Comparison of ENCODE assay signal across 11 cellular contexts in the genomic region with DNA sequence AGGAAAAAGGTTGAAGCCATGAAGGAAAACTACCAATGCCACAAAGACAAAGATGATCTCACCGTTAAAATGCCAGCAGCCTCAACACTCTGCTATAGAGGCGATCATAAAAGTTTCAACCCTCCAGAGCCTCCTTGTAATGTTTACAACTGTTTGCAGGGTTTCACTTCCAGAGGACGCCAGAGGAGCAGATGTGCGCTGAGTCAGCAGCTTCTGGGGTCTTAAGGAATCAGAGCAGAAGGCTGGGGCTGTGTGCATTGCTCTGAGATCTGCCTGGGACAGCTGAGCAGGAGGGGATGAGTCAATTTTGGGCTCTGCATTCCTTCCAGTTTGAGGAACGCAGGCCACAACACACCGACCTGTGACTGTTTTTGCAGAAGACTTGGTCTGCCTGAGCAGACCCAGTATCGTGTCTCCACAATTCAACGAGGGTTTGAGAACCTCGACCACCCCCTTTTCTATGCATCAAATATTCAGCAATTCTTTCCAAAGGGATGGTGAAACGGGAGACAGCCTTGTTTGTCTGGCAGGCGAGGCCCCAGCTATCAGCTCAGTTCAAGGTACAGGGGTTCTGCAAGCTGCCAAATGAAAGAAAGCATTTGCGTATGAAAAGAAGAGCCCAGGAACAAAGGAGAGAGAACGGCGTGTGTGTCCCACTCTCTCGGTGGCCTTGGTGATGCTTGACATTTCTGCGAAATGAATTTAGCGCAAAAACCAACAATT.
DNase-seq lines count a peak whose midpoint lies in the region; ATAC-seq, FAIRE-seq and TF ChIP-seq lines count a peak whose summit lies in the region.
"Had no signal": no experiment of that assay in that cellular context is flagged by ENCODE, and none has a peak within 500 bp of the region (broad histone marks: within the 10 kb centered on the region; RNA-seq: fewer than 3 reads in every experiment).

No MANE protein-coding gene starts in this region.

- no peaks in the 10 kb centered on the region for H3K79me2 ChIP-seq in HepG2 (ENCODE audit: insufficient read depth, low read length)

- intact Hi-C loops in HepG2 (cut with micrococcal nuclease; ENCODE audit: unreplicated experiment): no loop called here

- H3K36me3 Mint-ChIP-seq in HFFc6 (ENCODE audit: low read depth): no peaks in the 10 kb centered on the region
- H3K36me3 Mint-ChIP-seq in naive thymus-derived CD8-positive, alpha-beta T cell: peaks cover 0 to 1% (median 0%) of the 10 kb centered on the region in 3 donors

- TF ChIP-seq CTCF in AG09309 (IDR thresholded peaks at IDR 0.05; ENCODE audit: control insufficient read depth, insufficient read depth, low read depth, low read length, missing control alignments) (no peak), HFFc6 (IDR thresholded peaks at IDR 0.05) (no peak), HepG2 (CRISPR knock-in tag; IDR thresholded peaks at IDR 0.05) (no peak)

- TF ChIP-seq POLR2A in HepG2 (IDR thresholded peaks at IDR 0.05; ENCODE audit: insufficient read depth in 1 of 2, low read depth in 2 of 2, low read length in 2 of 2): no peak

- CTCF ChIA-PET in HepG2 (lab: Yijun Ruan, JAX; ENCODE audit: low intra/inter-chr PET ratio, low total read pairs): no interaction called here

- no peak for FAIRE-seq in HepG2 (lab: Jason Lieb, UNC)
- FAIRE-seq in GM19239 (lab: Jason Lieb, UNC): no peak

- peak; percentile 87 for ATAC-seq in HepG2
- ATAC-seq in HG02885 (IDR thresholded peaks at IDR 0.05; ENCODE audit: poor library complexity, unreplicated experiment): no peak
- no peak for ATAC-seq in naive thymus-derived CD8-positive, alpha-beta T cell
- ATAC-seq in stimulated activated naive CD8-positive, alpha-beta T cell treated with anti-CD3 and anti-CD28 coated beads, Interleukin-15, Interleukin-2, amounts not matched to agents 100 U/mL and 50 U/mL, for 24 hours: no peak

- WGBS in HepG2 (ENCODE audit: low lambda C conversion rate): 14% methylated on average over 17 of the region's 17 CpGs

- H3K27ac ChIP-seq in HepG2 (ENCODE audit: extremely low read length, insufficient read depth, low read length): no peak overlapping the region

- peak overlapping the region; percentile 67 for H3K4me2 ChIP-seq in HepG2 (ENCODE audit: low read depth, low read length)

- DNase-seq in AG09309 (ENCODE audit: low read depth) (peak; percentile 57), HFFc6 (peak; percentile 50), amniotic epithelial cell (ENCODE audit: low read depth) (peak; percentile 2), HepG2 (ENCODE audit: low spot score) (peak; percentile 42), GM19239 (ENCODE audit: insufficient read length, low spot score) (no peak)
- no peak for DNase-seq in naive thymus-derived CD8-positive, alpha-beta T cell
- DNase-seq in stimulated activated naive CD8-positive, alpha-beta T cell treated with anti-CD3 and anti-CD28 coated beads, Interleukin-15, Interleukin-2, amounts not matched to agents 100 U/mL and 50 U/mL, for 24 hours: no peak

- no peak overlapping the region for H3K27ac Mint-ChIP-seq in HFFc6
- H3K27ac Mint-ChIP-seq in naive thymus-derived CD8-positive, alpha-beta T cell: no peak overlapping the region
- H3K27ac Mint-ChIP-seq: T-helper 1 cell treated with Interleukin-12 subunit alpha and Interleukin-12 subunit beta and Interleukin-4 antibody, amounts not matched to agents 30 μg/mL and 1 μg/mL, for 36 hours had no signal

- H3K4me1 ChIP-seq in HepG2 (ENCODE audit: insufficient read depth, low read length): peaks cover 22% of the 10 kb centered on the region

- H3K27me3 ChIP-seq in HepG2 (ENCODE audit: control insufficient read depth in 1 of 2, insufficient read depth in 2 of 2, low read length in 2 of 2): peaks cover 0 to 3% of the 10 kb centered on the region in 2 experiments; a peak in 1 of 5 replicates

- H3K4me1 Mint-ChIP-seq in HFFc6 (ENCODE audit: low read depth): peaks cover 12% of the 10 kb centered on the region
- peaks cover 0 to 7% (median 4%) of the 10 kb centered on the region in 4 donors for H3K4me1 Mint-ChIP-seq in naive thymus-derived CD8-positive, alpha-beta T cell

- H3K9me3 Mint-ChIP-seq in HFFc6: no peaks in the 10 kb centered on the region
- no peaks in the 10 kb centered on the region for H3K9me3 Mint-ChIP-seq in naive thymus-derived CD8-positive, alpha-beta T cell
- H3K9me3 Mint-ChIP-seq: central memory CD8-positive, alpha-beta T cell; T-helper 1 cell treated with Interleukin-12 subunit alpha and Interleukin-12 subunit beta and Interleukin-4 antibody, amounts not matched to agents 30 μg/mL and 1 μg/mL, for 36 hours had no signal

- peak overlapping the region; percentile 10; the same call in 1 of the 2 replicates for H3K4me3 Mint-ChIP-seq in HFFc6
- H3K4me3 Mint-ChIP-seq in naive thymus-derived CD8-positive, alpha-beta T cell: peak overlapping the region in 1 of 10 donors; percentile 30
- H3K4me3 Mint-ChIP-seq: central memory CD8-positive, alpha-beta T cell; T-helper 1 cell treated with Interleukin-12 subunit alpha and Interleukin-12 subunit beta and Interleukin-4 antibody, amounts not matched to agents 30 μg/mL and 1 μg/mL, for 36 hours had no signal

- H4K20me1 ChIP-seq in HepG2 (ENCODE audit: insufficient read depth, low read length): no peaks in the 10 kb centered on the region

- no peak for TF ChIP-seq EP300 in HepG2 (IDR thresholded peaks at IDR 0.05; ENCODE audit: low read depth in 2 of 2, low read length in 2 of 2)
- TF ChIP-seq EP300 in HepG2 (CRISPR knock-in tag; IDR thresholded peaks at IDR 0.05; ENCODE audit: borderline replicate concordance): no peak

- BruUV-seq in HepG2 (replicated peaks; lab: Mats Ljungman, UMichigan): no TSS peak

- H3K27me3 Mint-ChIP-seq in HFFc6 (ENCODE audit: insufficient read depth): peaks cover 11% of the 10 kb centered on the region
- H3K27me3 Mint-ChIP-seq in naive thymus-derived CD8-positive, alpha-beta T cell: peaks cover 4 to 24% (median 14%) of the 10 kb centered on the region in 5 donors

- in situ Hi-C loops in HepG2 (cut with HindIII; ENCODE audit: extremely low pct_ligation_motif_present, low pct_unique_long_range_greater_than_20kb): no loop called here

- POLR2A ChIA-PET in HepG2 (lab: Yijun Ruan, JAX): no interaction called here
- POLR2A ChIA-PET in naive thymus-derived CD8-positive, alpha-beta T cell (lab: Charles Lee): no interaction called here

- no peaks in the 10 kb centered on the region for H3K9me3 ChIP-seq in HepG2 (ENCODE audit: low read length)
- H3K9me3 ChIP-seq: tibial artery had no signal

- no peak for TF ChIP-seq RAD21 in HepG2 (CRISPR knock-in tag; IDR thresholded peaks at IDR 0.05)

- no peaks in the 10 kb centered on the region for H3K36me3 ChIP-seq in HepG2 (replicated peaks in 1 of 2; ENCODE audit: control insufficient read depth in 1 of 2, insufficient read depth in 2 of 2, low read length in 2 of 2)
- H3K36me3 ChIP-seq: tibial artery had no signal

- H3K9ac ChIP-seq in HepG2 (ENCODE audit: insufficient read depth, low read depth, low read length): no peak overlapping the region

- H2AFZ ChIP-seq in HepG2 (ENCODE audit: low read length): no peak overlapping the region

- H3K4me3 ChIP-seq in AG09309 (ENCODE audit: control insufficient read depth, low read depth, low read length): no peak overlapping the region
- H3K4me3 ChIP-seq in HepG2 (replicated peaks in 1 of 3; ENCODE audit: insufficient read depth in 1 of 3, low read depth in 2 of 3, low read length in 3 of 3): peak overlapping the region in 1 of 3 experiments; percentile 19; a peak in 1 of 6 replicates
- H3K4me3 ChIP-seq: tibial artery had no signal

TF ChIP-seq in HepG2, 621 proteins besides CTCF, POLR2A, EP300 and RAD21 (continues in another document):
- TF ChIP-seq SOX13 (IDR thresholded peaks at IDR 0.05): no peak
- TF ChIP-seq SOX13 (CRISPR knock-in tag; conservative IDR thresholded peaks at IDR 0.05 in 1 of 2, IDR thresholded peaks at IDR 0.05 in 1 of 2): 0 out of 4 replicates have a peak, but pooled peaks of 1 of the 2 experiments have one; percentile 36
- peak; percentile 53; the same call in 1 of the 2 replicates for TF ChIP-seq MAFG (CRISPR knock-in tag; IDR thresholded peaks at IDR 0.05)
- peak; percentile 33; the same call in 1 of the 2 replicates for TF ChIP-seq SOX5 (CRISPR knock-in tag; IDR thresholded peaks at IDR 0.05; ENCODE audit: borderline replicate concordance)
- peak; percentile 87 for TF ChIP-seq MAFF (IDR thresholded peaks at IDR 0.05; ENCODE audit: low read depth, low read length)
- TF ChIP-seq ZFP36L1 (CRISPR knock-in tag; IDR thresholded peaks at IDR 0.05): no peak
- no peak for TF ChIP-seq SOX6 (IDR thresholded peaks at IDR 0.05)
- peak; percentile 44 for TF ChIP-seq SOX6 (CRISPR knock-in tag; IDR thresholded peaks at IDR 0.05)
- TF ChIP-seq KAT8 (CRISPR knock-in tag; IDR thresholded peaks at IDR 0.05): no peak
- TF ChIP-seq HNF4A (CRISPR knock-in tag; IDR thresholded peaks at IDR 0.05): peak; percentile 61
- TF ChIP-seq MAFK (conservative IDR thresholded peaks at IDR 0.05 in 1 of 2, IDR thresholded peaks at IDR 0.05 in 1 of 2; ENCODE audit: low read length in 2 of 2): peak; percentile 87 to 89

Comparison
In these comparisons a context has a peak if more than half of its experiments do, and no peak if none do; other contexts are left out.
1. DNase-seq: peak in AG09309 (single experiment), HFFc6 (single experiment), amniotic epithelial cell (single experiment) and HepG2 (single experiment); none in GM19239 (single experiment), naive thymus-derived CD8-positive, alpha-beta T cell (0 of 10) and stimulated activated naive CD8-positive, alpha-beta T cell treated with anti-CD3 and anti-CD28 coated beads, Interleukin-15, Interleukin-2, amounts not matched to agents 100 U/mL and 50 U/mL, for 24 hours (single experiment).